Comparison of ENCODE assay signal across 11 cellular contexts in the genomic region with DNA sequence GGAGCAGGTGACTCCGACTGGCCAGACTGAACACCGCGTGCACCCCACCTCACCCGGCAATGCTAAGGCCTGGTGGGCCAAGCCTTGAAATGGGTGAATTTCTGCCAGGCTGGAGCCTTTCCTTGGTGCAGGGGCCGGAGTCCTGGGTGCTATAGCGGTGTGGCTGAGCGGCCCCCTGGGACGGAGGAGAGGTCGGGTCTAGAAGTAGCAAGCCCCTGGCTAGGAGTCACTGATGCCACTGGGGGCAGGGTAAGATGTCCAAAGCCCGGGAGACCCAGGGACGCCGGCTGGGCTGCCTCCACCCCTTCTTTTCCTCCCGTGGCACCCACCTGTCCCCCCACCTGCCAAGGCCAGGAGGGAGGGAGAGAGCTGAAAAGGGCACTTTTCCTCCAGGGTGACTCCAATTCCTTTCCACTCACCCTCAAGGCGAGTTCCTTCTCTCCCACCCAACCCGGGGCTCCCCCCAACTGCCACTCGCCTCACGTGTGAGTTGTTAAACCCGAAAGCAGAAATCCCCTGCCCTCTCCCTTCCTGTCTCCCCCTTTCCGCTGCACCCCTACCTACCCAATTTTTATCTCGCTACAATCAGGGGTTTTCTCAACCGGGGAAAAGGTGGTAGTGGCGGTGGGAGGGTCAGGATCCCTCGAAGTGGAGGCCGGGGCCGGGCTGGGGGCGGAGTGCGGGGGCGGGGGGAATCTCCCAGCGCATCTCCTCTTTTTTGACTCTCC. TPM values are rescaled to one million over a fixed set of nuclear protein-coding genes. Genes with fewer than 3 reads are reported as not detected.
DNase-seq lines count a peak whose midpoint lies in the region; ATAC-seq and TF ChIP-seq lines count a peak whose summit lies in the region.
"Had no signal": no experiment of that assay in that cellular context is flagged by ENCODE, and none has a peak within 500 bp of the region (broad histone marks: within the 10 kb centered on the region; RNA-seq: fewer than 3 reads in every experiment).

No MANE protein-coding gene starts in this region.

- peaks cover 74 to 81% of the 10 kb centered on the region in 2 donors for H3K27me3 Mint-ChIP-seq in CD8-positive, alpha-beta memory T cell
- H3K27me3 Mint-ChIP-seq in T-cell: peaks cover 50 to 75% of the 10 kb centered on the region in 2 donors
- peaks cover 47% of the 10 kb centered on the region for H3K27me3 Mint-ChIP-seq in activated naive CD8-positive, alpha-beta T cell
- H3K27me3 Mint-ChIP-seq in nephron (ENCODE audit: low read depth): peaks cover 100% of the 10 kb centered on the region

- peaks cover 97% of the 10 kb centered on the region for H3K27me3 ChIP-seq in CD8-positive, alpha-beta memory T cell (ENCODE audit: insufficient read depth, low read length, poor library complexity, severe bottlenecking)

- H3K4me3 Mint-ChIP-seq in CD8-positive, alpha-beta memory T cell: peak overlapping the region; percentile 58 to 84 (median 78)
- H3K4me3 Mint-ChIP-seq in T-cell: peak overlapping the region; percentile 39 to 92 (median 45)
- H3K4me3 Mint-ChIP-seq in activated naive CD8-positive, alpha-beta T cell: peak overlapping the region; percentile 84
- peak overlapping the region; percentile 39 to 73 (median 69) for H3K4me3 Mint-ChIP-seq in nephron

- ATAC-seq in T-cell (replicated peaks in 1 of 4) (peak in 1 of 4 experiments; percentile 66), GM19467 (IDR thresholded peaks at IDR 0.05; ENCODE audit: unreplicated experiment) (no peak), HG03025 (IDR thresholded peaks at IDR 0.05; ENCODE audit: low FRiP score, unreplicated experiment) (no peak)

- no peaks in the 10 kb centered on the region for H3K36me3 ChIP-seq in CD8-positive, alpha-beta memory T cell (ENCODE audit: insufficient read depth, low read length)

- CTCF ChIA-PET in CD8-positive, alpha-beta memory T cell (lab: Charles Lee): interaction anchor here (1.9 kb wide), 1 partner anchor 14 kb away, joined by 5 read pairs; no protein-coding TSS in a partner anchor
- CTCF ChIA-PET in T-cell (lab: Charles Lee): interaction anchor here in 1 of 2 donors (1.1 kb wide), 1 partner anchor 1159 kb away, joined by 3 read pairs; no protein-coding TSS in a partner anchor

- peaks cover 89% of the 10 kb centered on the region for H3K4me1 ChIP-seq in CD8-positive, alpha-beta memory T cell (ENCODE audit: insufficient read depth, low read length)

- no peak overlapping the region for H3K4me3 ChIP-seq in CD8-positive, alpha-beta memory T cell (ENCODE audit: low read length)

- peak overlapping the region in 7 of 8 donors; percentile 39 to 86 (median 81) for H3K27ac Mint-ChIP-seq in CD8-positive, alpha-beta memory T cell
- no peak overlapping the region for H3K27ac Mint-ChIP-seq in T-cell
- H3K27ac Mint-ChIP-seq in activated naive CD8-positive, alpha-beta T cell: peak overlapping the region; percentile 66
- H3K27ac Mint-ChIP-seq in nephron: peak overlapping the region in 1 of 3 experiments; percentile 66

- no peak for TF ChIP-seq CTCF in nephron (IDR thresholded peaks at IDR 0.05; ENCODE audit: unreplicated experiment in 3 of 3)

- peak; percentile 62 to 77 (median 70) for DNase-seq in CD8-positive, alpha-beta memory T cell
- peak in 30 of 34 experiments; percentile 24 to 78 (median 64) for DNase-seq in T-cell
- no peak for DNase-seq in dedifferentiated amniotic fluid mesenchymal stem cell (ENCODE audit: extremely low spot score)
- no peak for DNase-seq in NOMO-1 treated with dmso at 0.1 percent for 144 hours (lab: John Stamatoyannopoulos, UW; ENCODE audit: unreplicated experiment)
- DNase-seq: NCI-H1694, substantia nigra had no signal

- H3K4me1 Mint-ChIP-seq in CD8-positive, alpha-beta memory T cell: peaks cover 62 to 86% (median 72%) of the 10 kb centered on the region in 3 donors
- H3K4me1 Mint-ChIP-seq in T-cell (peaks cover 68 to 79% (median 69%) of the 10 kb centered on the region in 3 donors), nephron (peaks cover 36% of the 10 kb centered on the region)
- H3K4me1 Mint-ChIP-seq in activated naive CD8-positive, alpha-beta T cell (ENCODE audit: low read depth): peaks cover 61% of the 10 kb centered on the region

- peaks cover 0 to 4% (median 0%) of the 10 kb centered on the region in 5 donors for H3K9me3 Mint-ChIP-seq in CD8-positive, alpha-beta memory T cell
- H3K9me3 Mint-ChIP-seq in T-cell (no peaks in the 10 kb centered on the region), nephron (no peaks in the 10 kb centered on the region)
- H3K9me3 Mint-ChIP-seq in activated naive CD8-positive, alpha-beta T cell (ENCODE audit: low read depth): no peaks in the 10 kb centered on the region

- no peaks in the 10 kb centered on the region for H3K36me3 Mint-ChIP-seq in CD8-positive, alpha-beta memory T cell
- no peaks in the 10 kb centered on the region for H3K36me3 Mint-ChIP-seq in T-cell
- peaks cover 3% of the 10 kb centered on the region for H3K36me3 Mint-ChIP-seq in activated naive CD8-positive, alpha-beta T cell
- no peaks in the 10 kb centered on the region for H3K36me3 Mint-ChIP-seq in nephron (ENCODE audit: low read depth)

- POLR2A ChIA-PET in CD8-positive, alpha-beta memory T cell (lab: Charles Lee): interaction anchor here (0.7 kb wide), 2 partner anchors 22 to 216 kb away, joined by 3 read pairs; no protein-coding TSS in a partner anchor
- POLR2A ChIA-PET in T-cell (lab: Charles Lee): no interaction called here

- no peak overlapping the region for H3K27ac ChIP-seq in CD8-positive, alpha-beta memory T cell (ENCODE audit: low read depth, low read length)
- H3K27ac ChIP-seq: C4-2B had no signal

- H3K9me3 ChIP-seq in CD8-positive, alpha-beta memory T cell (ENCODE audit: low read length): no peaks in the 10 kb centered on the region

RNA-seq across cellular contexts. Expression of a gene that starts 6.0 kb away (rescaled TPM):
- 10 to 100 TPM; 48.9 to 53.3 TPM for total RNA-seq in CD8-positive, alpha-beta memory T cell
- 58.6 TPM for polyA plus RNA-seq in CD8-positive, alpha-beta memory T cell
- total RNA-seq in T-cell: 10 to 100 TPM; 47.2 to 98.1 (median 59.9) TPM

Comparison
In these comparisons a context has a peak if more than half of its experiments do, and no peak if none do; other contexts are left out.
1. DNase-seq: peak in CD8-positive, alpha-beta memory T cell (5 of 5) and T-cell (30 of 34); none in dedifferentiated amniotic fluid mesenchymal stem cell (single experiment) and NOMO-1 treated with dmso at 0.1 percent for 144 hours (single experiment).
2. H3K27ac Mint-ChIP-seq: peak in CD8-positive, alpha-beta memory T cell (7 of 8) and activated naive CD8-positive, alpha-beta T cell (single experiment); none in T-cell (0 of 2).
3. Peak in every context shown above with its lines, with median percentiles within 50 percentile points of each other: H3K4me3 Mint-ChIP-seq.